ENCODE assay signal across 1 cellular context in the genomic region with DNA sequence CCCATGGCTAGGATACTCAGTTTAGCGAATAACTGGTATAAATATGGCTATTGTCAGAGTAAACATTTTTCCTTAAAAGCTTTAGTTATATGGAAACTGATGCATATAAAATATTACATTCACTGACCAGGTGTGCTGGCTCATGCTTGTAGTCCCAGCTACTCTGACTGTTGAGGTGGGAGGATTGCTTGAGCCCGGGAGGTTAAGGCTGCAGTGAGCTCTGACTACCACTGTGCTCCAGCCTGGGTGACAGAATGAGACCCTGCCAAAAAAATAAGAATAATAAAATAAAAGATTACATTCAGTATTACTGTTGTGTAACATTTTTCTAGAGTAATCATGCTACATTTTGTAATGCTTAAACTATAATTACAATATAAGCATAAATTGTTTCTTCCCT.
TF ChIP-seq lines count a peak whose summit lies in the region.

No MANE protein-coding gene starts in this region.

TF ChIP-seq in GM23338, 12 proteins besides CTCF, POLR2A, EP300 and RAD21 (continued from another document):
- TF ChIP-seq ZNF462 (CRISPR knock-in tag; IDR thresholded peaks at IDR 0.05) (no peak), ZNF331 (CRISPR knock-in tag; IDR thresholded peaks at IDR 0.05; ENCODE audit: low read depth) (no peak), STAT1 (IDR thresholded peaks at IDR 0.05; ENCODE audit: unreplicated experiment) (no peak), NANOG (IDR thresholded peaks at IDR 0.05; ENCODE audit: borderline replicate concordance) (no peak), JUNB (IDR thresholded peaks at IDR 0.05; ENCODE audit: unreplicated experiment) (no peak), POLR2AphosphoS5 (IDR thresholded peaks at IDR 0.05; ENCODE audit: low read depth) (no peak), CREB1 (CRISPR knock-in tag; IDR thresholded peaks at IDR 0.05; ENCODE audit: low read depth) (no peak)
- TF ChIP-seq, protein P1, sequence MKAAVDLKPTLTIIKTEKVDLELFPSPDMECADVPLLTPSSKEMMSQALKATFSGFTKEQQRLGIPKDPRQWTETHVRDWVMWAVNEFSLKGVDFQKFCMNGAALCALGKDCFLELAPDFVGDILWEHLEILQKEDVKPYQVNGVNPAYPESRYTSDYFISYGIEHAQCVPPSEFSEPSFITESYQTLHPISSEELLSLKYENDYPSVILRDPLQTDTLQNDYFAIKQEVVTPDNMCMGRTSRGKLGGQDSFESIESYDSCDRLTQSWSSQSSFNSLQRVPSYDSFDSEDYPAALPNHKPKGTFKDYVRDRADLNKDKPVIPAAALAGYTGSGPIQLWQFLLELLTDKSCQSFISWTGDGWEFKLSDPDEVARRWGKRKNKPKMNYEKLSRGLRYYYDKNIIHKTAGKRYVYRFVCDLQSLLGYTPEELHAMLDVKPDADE (IDR thresholded peaks at IDR 0.05): no peak
- TF ChIP-seq, protein P2, sequence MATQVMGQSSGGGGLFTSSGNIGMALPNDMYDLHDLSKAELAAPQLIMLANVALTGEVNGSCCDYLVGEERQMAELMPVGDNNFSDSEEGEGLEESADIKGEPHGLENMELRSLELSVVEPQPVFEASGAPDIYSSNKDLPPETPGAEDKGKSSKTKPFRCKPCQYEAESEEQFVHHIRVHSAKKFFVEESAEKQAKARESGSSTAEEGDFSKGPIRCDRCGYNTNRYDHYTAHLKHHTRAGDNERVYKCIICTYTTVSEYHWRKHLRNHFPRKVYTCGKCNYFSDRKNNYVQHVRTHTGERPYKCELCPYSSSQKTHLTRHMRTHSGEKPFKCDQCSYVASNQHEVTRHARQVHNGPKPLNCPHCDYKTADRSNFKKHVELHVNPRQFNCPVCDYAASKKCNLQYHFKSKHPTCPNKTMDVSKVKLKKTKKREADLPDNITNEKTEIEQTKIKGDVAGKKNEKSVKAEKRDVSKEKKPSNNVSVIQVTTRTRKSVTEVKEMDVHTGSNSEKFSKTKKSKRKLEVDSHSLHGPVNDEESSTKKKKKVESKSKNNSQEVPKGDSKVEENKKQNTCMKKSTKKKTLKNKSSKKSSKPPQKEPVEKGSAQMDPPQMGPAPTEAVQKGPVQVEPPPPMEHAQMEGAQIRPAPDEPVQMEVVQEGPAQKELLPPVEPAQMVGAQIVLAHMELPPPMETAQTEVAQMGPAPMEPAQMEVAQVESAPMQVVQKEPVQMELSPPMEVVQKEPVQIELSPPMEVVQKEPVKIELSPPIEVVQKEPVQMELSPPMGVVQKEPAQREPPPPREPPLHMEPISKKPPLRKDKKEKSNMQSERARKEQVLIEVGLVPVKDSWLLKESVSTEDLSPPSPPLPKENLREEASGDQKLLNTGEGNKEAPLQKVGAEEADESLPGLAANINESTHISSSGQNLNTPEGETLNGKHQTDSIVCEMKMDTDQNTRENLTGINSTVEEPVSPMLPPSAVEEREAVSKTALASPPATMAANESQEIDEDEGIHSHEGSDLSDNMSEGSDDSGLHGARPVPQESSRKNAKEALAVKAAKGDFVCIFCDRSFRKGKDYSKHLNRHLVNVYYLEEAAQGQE (IDR thresholded peaks at IDR 0.05; ENCODE audit: unreplicated experiment): no peak
